In the genomic region with DNA sequence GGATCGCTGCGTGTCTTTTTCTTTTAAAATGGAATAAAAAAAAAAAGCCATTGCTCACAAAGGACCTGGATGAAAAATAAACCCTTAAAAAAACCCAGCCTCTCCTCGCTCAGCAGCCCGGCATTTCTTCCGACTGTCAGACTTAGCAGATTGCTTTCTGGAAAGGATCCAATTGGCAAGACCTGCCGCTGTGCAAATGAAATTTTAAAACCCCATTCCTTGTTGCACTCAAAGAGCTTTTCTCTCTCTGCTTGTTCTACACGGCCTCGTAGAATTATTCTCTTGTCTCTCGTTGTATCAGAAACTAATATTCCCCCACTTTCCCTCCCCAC, we compare ENCODE assay signal across 12 cellular contexts.
DNase-seq lines count a peak whose midpoint lies in the region; ATAC-seq and TF ChIP-seq lines count a peak whose summit lies in the region.
"Had no signal": no experiment of that assay in that cellular context is flagged by ENCODE, and none has a peak within 500 bp of the region (broad histone marks: within the 10 kb centered on the region; RNA-seq: fewer than 3 reads in every experiment).

No MANE protein-coding gene starts in this region.

- ATAC-seq in right cardiac atrium (peak; percentile 19 to 30), GM18505 (IDR thresholded peaks at IDR 0.05; ENCODE audit: unreplicated experiment) (no peak)

- no peaks in the 10 kb centered on the region for H3K36me3 ChIP-seq in stomach smooth muscle (ENCODE audit: control insufficient read depth in 2 of 2, insufficient read depth in 2 of 2, low read length in 2 of 2)

- H3K4me1 ChIP-seq in right cardiac atrium (ENCODE audit: control insufficient read depth, insufficient read depth, low read length) (peaks cover 4% of the 10 kb centered on the region), stomach smooth muscle (ENCODE audit: control insufficient read depth, insufficient read depth, low read length) (peaks cover 13% of the 10 kb centered on the region)

- H3K9me3 ChIP-seq in right cardiac atrium (ENCODE audit: control insufficient read depth, low read length) = no peaks in the 10 kb centered on the region
- peaks cover 0 to 9% of the 10 kb centered on the region in 2 donors for H3K9me3 ChIP-seq in stomach smooth muscle (ENCODE audit: control insufficient read depth in 2 of 2, low read length in 2 of 2)

- H3K27me3 ChIP-seq in right cardiac atrium (ENCODE audit: control insufficient read depth, insufficient read depth) = no peaks in the 10 kb centered on the region
- peaks cover 0 to 6% of the 10 kb centered on the region in 2 donors for H3K27me3 ChIP-seq in stomach smooth muscle (ENCODE audit: control insufficient read depth in 1 of 2, insufficient read depth in 2 of 2, low read length in 2 of 2)

- H3K4me3 ChIP-seq in right cardiac atrium (ENCODE audit: low read length) = no peak overlapping the region
- H3K4me3 ChIP-seq in stomach smooth muscle (ENCODE audit: low read length in 2 of 2) = peak overlapping the region in 1 of 2 donors; percentile 61

- no peak for TF ChIP-seq POLR2A in GM18505 (IDR thresholded peaks at IDR 0.05; ENCODE audit: borderline replicate concordance, extremely low read depth, insufficient read depth, insufficient read length)

- peak overlapping the region in 1 of 2 donors; percentile 15 for H3K9ac ChIP-seq in stomach smooth muscle (ENCODE audit: low read length in 2 of 2)

- intact Hi-C loops in right cardiac atrium (cut with DNase I) = no loop called here

- 13% methylated on average over 9 of the region's 9 CpGs for WGBS in right cardiac atrium

- DNase-seq in NCI-H1694 treated with DMSO at 0.1 percent for 48 hours (lab: John Stamatoyannopoulos, UW) = peak; percentile 58
- peak; percentile 19 for DNase-seq in SK-N-DZ (ENCODE audit: low spot score)
- DNase-seq in right cardiac atrium = peak in 1 of 3 donors; percentile 57
- DNase-seq in effector CD8-positive, alpha-beta T cell (lab: John Stamatoyannopoulos, UW) = no peak
- no peak for DNase-seq in activated T-cell treated with anti-CD3 and anti-CD28 coated beads for 4 hours
- DNase-seq in SHP77 treated with DMSO at 0.1 percent for 48 hours (lab: John Stamatoyannopoulos, UW) = no peak
- DNase-seq: GF-D8; KG1; stimulated activated CD4-positive, alpha-beta T cell treated with anti-CD3 and anti-CD28 coated beads, Interleukin-15, amount 100 ng/mL, for 24 hours; T-helper 1 cell had no signal

- H3K27ac ChIP-seq in right cardiac atrium (ENCODE audit: low read length) = peak overlapping the region; percentile 82
- H3K27ac ChIP-seq in stomach smooth muscle (ENCODE audit: low read length) = peak overlapping the region; percentile 62

Comparison
In these comparisons a context has a peak if more than half of its experiments do, and no peak if none do; other contexts are left out.
1. DNase-seq: peak in NCI-H1694 treated with DMSO at 0.1 percent for 48 hours (single experiment) and SK-N-DZ (single experiment); none in effector CD8-positive, alpha-beta T cell (single experiment), activated T-cell treated with anti-CD3 and anti-CD28 coated beads for 4 hours (single experiment) and SHP77 treated with DMSO at 0.1 percent for 48 hours (single experiment).